In the genomic region with DNA sequence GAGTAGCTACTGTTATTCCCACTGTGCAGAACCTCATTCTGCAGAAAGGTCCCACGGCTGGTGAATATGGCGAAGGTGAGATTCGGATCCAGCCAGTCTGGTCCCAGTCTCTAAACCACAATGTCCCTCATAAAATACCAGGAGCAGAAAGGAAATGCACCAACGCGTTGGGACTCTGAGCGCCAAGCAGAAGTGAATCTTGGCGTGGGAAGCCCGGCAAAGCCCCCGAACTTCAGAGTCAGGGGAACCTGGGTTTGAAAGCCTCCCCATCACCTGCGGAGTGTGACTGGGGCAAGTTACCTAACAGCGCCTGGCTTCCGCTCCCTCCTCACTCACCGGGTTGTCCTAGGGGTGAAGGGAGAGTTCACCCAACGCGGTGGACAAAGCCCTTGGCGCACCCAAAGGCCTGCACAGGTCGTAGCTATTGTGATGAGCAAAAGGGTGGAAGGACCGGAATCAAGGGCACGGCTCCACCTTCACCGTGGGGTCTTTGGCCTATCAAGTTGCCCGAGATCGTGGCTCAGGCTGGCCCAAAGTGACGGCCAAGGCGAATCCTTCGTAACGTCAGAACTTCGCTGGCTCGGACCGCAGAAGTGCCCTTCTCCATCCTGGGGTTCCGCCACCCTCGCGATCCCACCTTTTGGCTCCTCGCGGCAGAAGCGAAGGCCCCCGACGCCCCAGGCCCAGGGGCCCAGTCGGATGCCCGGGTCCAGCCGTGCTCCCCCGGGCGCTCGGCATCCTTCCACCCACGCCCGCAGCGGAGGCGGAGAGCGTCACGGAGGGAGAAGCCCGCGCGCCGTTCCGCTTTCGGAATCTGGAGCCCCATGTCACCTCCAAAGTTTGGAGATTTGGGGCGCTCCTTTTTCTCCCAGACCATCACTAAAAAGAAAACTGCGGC, we compare ENCODE assay signal across 8 cellular contexts. TPM values are rescaled to one million over a fixed set of nuclear protein-coding genes. Genes with fewer than 3 reads are reported as not detected.
DNase-seq lines count a peak whose midpoint lies in the region; ATAC-seq and TF ChIP-seq lines count a peak whose summit lies in the region.

No MANE protein-coding gene starts in this region.

- peaks cover 32% of the 10 kb centered on the region for H3K36me3 Mint-ChIP-seq in activated CD4-positive, alpha-beta T cell treated with anti-CD3 and anti-CD28 coated beads for 36 hours (ENCODE audit: low read depth)
- no peaks in the 10 kb centered on the region for H3K36me3 Mint-ChIP-seq in nephron (ENCODE audit: low read depth)

- no peaks in the 10 kb centered on the region for H3K27me3 Mint-ChIP-seq in activated CD4-positive, alpha-beta T cell treated with anti-CD3 and anti-CD28 coated beads for 36 hours
- H3K27me3 Mint-ChIP-seq in nephron (ENCODE audit: low read depth): peaks cover 80% of the 10 kb centered on the region

- in situ Hi-C loops in G401 (cut with HindIII; ENCODE audit: low sequenced_read_pairs): no loop called here

- peaks cover 31 to 57% (median 49%) of the 10 kb centered on the region in 11 experiments; a peak in 20 of 22 replicates for H4K20me1 ChIP-seq in BLaER1 treated with 17β-estradiol and CSF1 and Interleukin-3, amounts not matched to agents 10 nM and 100 nM

- CTCF ChIA-PET in activated CD4-positive, alpha-beta T cell treated with anti-CD3 and anti-CD28 coated beads for 36 hours (lab: Charles Lee): interaction anchor here (0.8 to 3.9 kb wide), 8 partner anchors 16 to 334 kb away, joined by 3 to 14 read pairs (median 3); a partner anchor contains a TSS

- H3K4me1 ChIP-seq in BLaER1 treated with 17β-estradiol and CSF1 and Interleukin-3, amounts not matched to agents 10 nM and 100 nM: peaks cover 57 to 72% (median 69%) of the 10 kb centered on the region in 10 experiments
- H3K4me1 ChIP-seq in testis: peaks cover 8% of the 10 kb centered on the region

- H3K4me2 ChIP-seq in BLaER1 treated with 17β-estradiol and CSF1 and Interleukin-3, amounts not matched to agents 10 nM and 100 nM: peak overlapping the region; percentile 94 to 100 (median 99)

- H3K9me3 ChIP-seq in BLaER1 treated with 17β-estradiol and CSF1 and Interleukin-3, amounts not matched to agents 10 nM and 100 nM (replicated peaks in 1 of 11): no peaks in the 10 kb centered on the region
- H3K9me3 ChIP-seq in testis: no peaks in the 10 kb centered on the region

- TF ChIP-seq CTCF in nephron (IDR thresholded peaks at IDR 0.05; ENCODE audit: unreplicated experiment in 3 of 3): no peak
- TF ChIP-seq CTCF in testis (IDR thresholded peaks at IDR 0.05): no peak

- peak; percentile 11 for ATAC-seq in HG02678 (IDR thresholded peaks at IDR 0.05; ENCODE audit: unreplicated experiment)
- ATAC-seq in activated CD4-positive, alpha-beta T cell treated with anti-CD3 and anti-CD28 coated beads for 36 hours: peak; percentile 7

- 28 to 48% methylated on average over 25 to 57 of the region's 57 CpGs for WGBS in testis, 2 donors

- peaks cover 46% of the 10 kb centered on the region for H3K4me1 Mint-ChIP-seq in activated CD4-positive, alpha-beta T cell treated with anti-CD3 and anti-CD28 coated beads for 36 hours
- peaks cover 41% of the 10 kb centered on the region for H3K4me1 Mint-ChIP-seq in nephron

- TF ChIP-seq POLR2A in testis (IDR thresholded peaks at IDR 0.05): no peak

- POLR2A ChIA-PET in activated CD4-positive, alpha-beta T cell treated with anti-CD3 and anti-CD28 coated beads for 36 hours (lab: Charles Lee): interaction anchor here (0.7 to 1.6 kb wide), 7 partner anchors 9 to 113 kb away, joined by 3 to 6 read pairs (median 4); no protein-coding TSS in a partner anchor

- peak; percentile 82 for DNase-seq in activated CD4-positive, alpha-beta T cell treated with anti-CD3 and anti-CD28 coated beads for 36 hours
- DNase-seq in effector CD8-positive, alpha-beta T cell (lab: John Stamatoyannopoulos, UW): peak; percentile 37
- no peak for DNase-seq in testis
- DNase-seq in posterior vena cava (ENCODE audit: low spot score): no peak
- no peak for DNase-seq in G401 (ENCODE audit: low spot score)

- H3K36me3 ChIP-seq in BLaER1 treated with 17β-estradiol and CSF1 and Interleukin-3, amounts not matched to agents 10 nM and 100 nM: no peaks in the 10 kb centered on the region
- H3K36me3 ChIP-seq in testis (ENCODE audit: low read depth, missing control alignments): no peaks in the 10 kb centered on the region

- peak overlapping the region; percentile 89 for H3K4me3 Mint-ChIP-seq in activated CD4-positive, alpha-beta T cell treated with anti-CD3 and anti-CD28 coated beads for 36 hours
- peak overlapping the region; percentile 71 to 88 (median 82) for H3K4me3 Mint-ChIP-seq in nephron

- H3K27ac ChIP-seq in BLaER1 treated with 17β-estradiol and CSF1 and Interleukin-3, amounts not matched to agents 10 nM and 100 nM: peak overlapping the region; percentile 45 to 86 (median 81); a peak in 21 of 22 replicates
- H3K27ac ChIP-seq in testis: peak overlapping the region in 1 of 2 donors; percentile 6

- H3K27me3 ChIP-seq in BLaER1 treated with 17β-estradiol and CSF1 and Interleukin-3, amounts not matched to agents 10 nM and 100 nM: peaks cover 0 to 19% (median 16%) of the 10 kb centered on the region in 11 experiments; a peak in 14 of 22 replicates
- H3K27me3 ChIP-seq in testis: no peaks in the 10 kb centered on the region

- peak overlapping the region; percentile 75 to 89 (median 82) for H3K4me3 ChIP-seq in BLaER1 treated with 17β-estradiol and CSF1 and Interleukin-3, amounts not matched to agents 10 nM and 100 nM
- peak overlapping the region; percentile 58 to 69 for H3K4me3 ChIP-seq in testis

- intact Hi-C loops in activated CD4-positive, alpha-beta T cell treated with anti-CD3 and anti-CD28 coated beads for 36 hours (cut with DNase I, micrococcal nuclease): loop anchor here (1.0 to 5.0 kb wide), 17 partner anchors 25 to 461 kb away; a partner anchor contains a TSS
- intact Hi-C loops in testis (cut with DNase I; ENCODE audit: low total_unique reads) (no loop called here), posterior vena cava (cut with DNase I) (loop anchor here in 1 of 2 donors (5.0 kb wide), 1 partner anchor 944 kb away; a partner anchor contains a TSS)

- peak overlapping the region; percentile 73 to 87 (median 83) for H3K9ac ChIP-seq in BLaER1 treated with 17β-estradiol and CSF1 and Interleukin-3, amounts not matched to agents 10 nM and 100 nM

- H3K9me3 Mint-ChIP-seq in activated CD4-positive, alpha-beta T cell treated with anti-CD3 and anti-CD28 coated beads for 36 hours (ENCODE audit: low read depth): no peaks in the 10 kb centered on the region
- H3K9me3 Mint-ChIP-seq in nephron: no peaks in the 10 kb centered on the region

- H3K27ac Mint-ChIP-seq in activated CD4-positive, alpha-beta T cell treated with anti-CD3 and anti-CD28 coated beads for 36 hours: peak overlapping the region; percentile 80
- no peak overlapping the region for H3K27ac Mint-ChIP-seq in nephron

RNA-seq across cellular contexts. Expression of a gene that starts 0.8 kb away (rescaled TPM):
- total RNA-seq in activated CD4-positive, alpha-beta T cell treated with anti-CD3 and anti-CD28 coated beads for 36 hours: 100 to 1,000 TPM; 186 to 191 TPM
- total RNA-seq in testis (1 to 10 TPM; 3.6 to 7.1 TPM), posterior vena cava (10 to 100 TPM; 13.5 to 21.0 TPM)
- polyA plus RNA-seq in testis (ENCODE audit: insufficient read depth, low read depth, low replicate concordance): 13.7 TPM
- 67.1 and 80.5 TPM in 2 replicates for total RNA-seq in G401 (2014; rRNA removed; shearing (Covaris generic))

RNA-seq across cellular contexts. Expression of a gene that starts 55.1 kb away (rescaled TPM):
- total RNA-seq in activated CD4-positive, alpha-beta T cell treated with anti-CD3 and anti-CD28 coated beads for 36 hours: 100 to 1,000 TPM; 187 to 197 TPM
- total RNA-seq in testis (10 to 100 TPM; 71.0 to 82.3 TPM), posterior vena cava (10 to 100 TPM; 78.8 to 90.7 TPM)
- polyA plus RNA-seq in testis (ENCODE audit: insufficient read depth, low read depth, low replicate concordance): 104 TPM
- 27.5 and 61.6 TPM in 2 replicates for total RNA-seq in G401 (2014; rRNA removed; shearing (Covaris generic))

Comparison
In these comparisons a context has a peak if more than half of its experiments do, and no peak if none do; other contexts are left out.
1. DNase-seq: peak in activated CD4-positive, alpha-beta T cell treated with anti-CD3 and anti-CD28 coated beads for 36 hours (single experiment) and effector CD8-positive, alpha-beta T cell (single experiment); none in testis (single experiment), posterior vena cava (single experiment) and G401 (single experiment).